In genomic region chr19:45691516-45692186, GRCh38 we compare ENCODE assay signal across 8 cellular contexts. TPM values are rescaled to one million over a fixed set of nuclear protein-coding genes. Genes with fewer than 3 reads are reported as not detected.
DNase-seq lines count a peak whose midpoint lies in the region; TF ChIP-seq lines count a peak whose summit lies in the region.

Gene SNRPD2, minus strand, starts transcription at chr19:45691953. Its CDS starts 65 bp downstream, at chr19:45691888.

- H3K36me3 ChIP-seq in ES-I3 (ENCODE audit: insufficient read depth, low read length) (peaks cover 23% of the 10 kb centered on the region), neuron (ENCODE audit: insufficient read depth, low read length) (peaks cover 28% of the 10 kb centered on the region)

- peak within 1 kb of the TSS; percentile 65 for H2AFZ ChIP-seq in neuron (ENCODE audit: low read depth, low read length)

- peak within 1 kb of the TSS; percentile 70 for H3K4me3 ChIP-seq in LNCaP clone FGC (ENCODE audit: low read depth, low read length)
- peak within 1 kb of the TSS; percentile 68 for H3K4me3 ChIP-seq in neuron (ENCODE audit: low read length)

- H3K4me1 ChIP-seq in ES-I3 (ENCODE audit: insufficient read depth, low read length), result no peaks in the 10 kb centered on the region
- H3K4me1 ChIP-seq in neuron (ENCODE audit: insufficient read depth, low read length), result peaks cover 5% of the 10 kb centered on the region

- peak within 1 kb of the TSS; percentile 74 for H3K9ac ChIP-seq in ES-I3 (ENCODE audit: low read depth, low read length)

- no peaks in the 10 kb centered on the region for H3K27me3 ChIP-seq in neuron (ENCODE audit: insufficient read depth, low read length)

- peak; percentile 86 for DNase-seq in H4 (ENCODE audit: low spot score)
- peak; percentile 64 for DNase-seq in LNCaP clone FGC (ENCODE audit: low read depth)
- peak; percentile 89 to 90 for DNase-seq in SHP77 (lab: John Stamatoyannopoulos, UW)
- peak; percentile 94 for DNase-seq in activated naive CD4-positive, alpha-beta T cell treated with Interleukin-2 at 50 U/mL for 16 hours
- DNase-seq in foreskin melanocyte, result peak; percentile 95
- DNase-seq in stromal cell of bone marrow (ENCODE audit: low read depth), result peak; percentile 90

- no peaks in the 10 kb centered on the region for H3K9me3 ChIP-seq in ES-I3 (ENCODE audit: control insufficient read depth, insufficient read depth, low read length)
- H3K9me3 ChIP-seq in neuron (ENCODE audit: low read length), result no peaks in the 10 kb centered on the region

- TF ChIP-seq CTCF in LNCaP clone FGC (IDR thresholded peaks at IDR 0.05; ENCODE audit: control insufficient read depth, extremely low read depth, insufficient read depth), result no peak

RNA-seq across cellular contexts. Expression of gene SNRPD2, which starts in this region (rescaled TPM):
- 318 and 326 TPM in 2 replicates for total RNA-seq in H4 (2014; rRNA removed; shearing (Covaris generic))

Comparison
In these comparisons a context has a peak if more than half of its experiments do, and no peak if none do; other contexts are left out.
1. Peak in every context shown above with its lines: DNase-seq and H3K4me3 ChIP-seq.